ENCODE assay signal across 14 cellular contexts in the genomic region with DNA sequence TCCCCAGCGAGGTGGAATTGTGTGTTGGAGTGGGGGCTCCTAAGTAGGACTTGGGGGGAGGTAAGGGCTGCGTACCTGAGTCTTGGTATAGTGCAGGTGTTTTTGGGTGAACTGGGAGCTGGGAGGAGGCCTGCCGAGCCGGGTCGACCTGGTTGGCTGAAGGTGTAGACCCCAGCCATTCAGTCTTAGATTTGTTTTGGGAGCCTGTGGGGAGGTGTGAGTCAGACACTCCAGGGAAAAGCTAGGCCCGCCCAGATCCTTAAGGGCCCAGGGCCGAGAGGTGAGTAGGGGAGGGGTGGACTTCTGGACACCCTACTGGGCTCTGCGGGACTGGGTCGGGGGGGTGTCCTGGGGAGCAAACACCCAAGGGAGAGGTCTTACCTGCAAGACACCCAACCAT. TPM values are rescaled to one million over a fixed set of nuclear protein-coding genes. Genes with fewer than 3 reads are reported as not detected.
DNase-seq lines count a peak whose midpoint lies in the region; TF ChIP-seq lines count a peak whose summit lies in the region.
"Had no signal": no experiment of that assay in that cellular context is flagged by ENCODE, and none has a peak within 500 bp of the region (broad histone marks: within the 10 kb centered on the region; RNA-seq: fewer than 3 reads in every experiment).

No MANE protein-coding gene starts in this region.

- TF ChIP-seq CTCF in VCaP (conservative IDR thresholded peaks at IDR 0.05), result no peak
- TF ChIP-seq CTCF in parathyroid adenoma (IDR thresholded peaks at IDR 0.05), result no peak
- no peak for TF ChIP-seq CTCF in BE2C (IDR thresholded peaks at IDR 0.05; ENCODE audit: low read depth, low read length)
- TF ChIP-seq CTCF in adrenal gland (IDR thresholded peaks at IDR 0.05), result no peak

- TF ChIP-seq POLR2A in adrenal gland (IDR thresholded peaks at IDR 0.05), result no peak

- no peaks in the 10 kb centered on the region for H3K9me3 ChIP-seq in iPS-20b (ENCODE audit: insufficient read depth, low read depth, low read length)
- no peaks in the 10 kb centered on the region for H3K9me3 ChIP-seq in parathyroid adenoma (ENCODE audit: control insufficient read depth, low read length)
- no peaks in the 10 kb centered on the region for H3K9me3 ChIP-seq in BE2C
- H3K9me3 ChIP-seq in adrenal gland (replicated peaks in 1 of 3), result no peaks in the 10 kb centered on the region
- H3K9me3 ChIP-seq: sigmoid colon had no signal

- H3K4me2 ChIP-seq in parathyroid adenoma (ENCODE audit: low read length), result peak overlapping the region; percentile 91

- H3K9ac ChIP-seq in iPS-20b (ENCODE audit: low read depth, low read length), result peak overlapping the region; percentile 74; the same call in 1 of the 2 replicates
- peak overlapping the region; percentile 82 for H3K9ac ChIP-seq in parathyroid adenoma

- no peaks in the 10 kb centered on the region for H3K79me2 ChIP-seq in parathyroid adenoma

- H3K4me3 ChIP-seq in iPS-20b (ENCODE audit: low read length), result peak overlapping the region; percentile 79
- H3K4me3 ChIP-seq in parathyroid adenoma (ENCODE audit: low read depth, low read length), result peak overlapping the region; percentile 93
- H3K4me3 ChIP-seq in BE2C (ENCODE audit: low read depth, low read length), result no peak overlapping the region
- H3K4me3 ChIP-seq in adrenal gland, result no peak overlapping the region
- H3K4me3 ChIP-seq: K562 had no signal

- H2AFZ ChIP-seq in parathyroid adenoma, result peak overlapping the region; percentile 93

- DNase-seq in D341Med (ENCODE audit: low spot score) (peak; percentile 9), BE2C (no peak), NCI-H2107 treated with DMSO at 0.1 percent for 48 hours (lab: John Stamatoyannopoulos, UW; ENCODE audit: unreplicated experiment) (no peak), adrenal gland (no peak), UCSD-AML1 (lab: John Stamatoyannopoulos, UW; ENCODE audit: unreplicated experiment) (no peak)
- DNase-seq: activated CD4-positive, CD25-positive, alpha-beta regulatory T cell treated with anti-CD3 and anti-CD28 coated beads, Interleukin-2, amount 50 U/mL, for 72 hours; activated naive CD4-positive, alpha-beta T cell treated with anti-CD3 and anti-CD28 coated beads, Interleukin-2, amount 50 U/mL, for 16 hours; DMS 273 treated with DMSO at 0.1 percent for 48 hours; sigmoid colon had no signal

- H3K4me1 ChIP-seq in iPS-20b (ENCODE audit: insufficient read depth, low read length), result peaks cover 6% of the 10 kb centered on the region; the same call in 1 of the 2 replicates
- peaks cover 2% of the 10 kb centered on the region for H3K4me1 ChIP-seq in parathyroid adenoma
- no peaks in the 10 kb centered on the region for H3K4me1 ChIP-seq in BE2C
- no peaks in the 10 kb centered on the region for H3K4me1 ChIP-seq in adrenal gland (replicated peaks in 1 of 2)

- intact Hi-C loops in adrenal gland (cut with DNase I), result no loop called here

- 50 to 79% (median 65%) methylated on average over 8 to 9 of the region's 9 CpGs for WGBS in adrenal gland, 4 donors

- H3K27me3 ChIP-seq in iPS-20b (ENCODE audit: insufficient read depth, low read length) (peaks cover 33% of the 10 kb centered on the region), parathyroid adenoma (ENCODE audit: control insufficient read depth, insufficient read depth, low read length) (no peaks in the 10 kb centered on the region), BE2C (peaks cover 27% of the 10 kb centered on the region), adrenal gland (peaks cover 9% of the 10 kb centered on the region)

- no peaks in the 10 kb centered on the region for H3K36me3 ChIP-seq in iPS-20b (ENCODE audit: insufficient read depth, low read depth, low read length)
- no peaks in the 10 kb centered on the region for H3K36me3 ChIP-seq in parathyroid adenoma (ENCODE audit: control insufficient read depth, insufficient read depth, low read length)
- no peaks in the 10 kb centered on the region for H3K36me3 ChIP-seq in BE2C
- no peaks in the 10 kb centered on the region for H3K36me3 ChIP-seq in adrenal gland (replicated peaks in 1 of 2)
- H3K36me3 ChIP-seq: sigmoid colon had no signal

- H3K27ac ChIP-seq in VCaP (peak overlapping the region; percentile 81), iPS-20b (ENCODE audit: low read length) (no peak overlapping the region), parathyroid adenoma (no peak overlapping the region), adrenal gland (no peak overlapping the region)

RNA-seq across cellular contexts. Expression of a gene that starts 0.9 kb away (rescaled TPM):
- polyA plus RNA-seq in BE2C (2012; ENCODE audit: insufficient read depth, insufficient read length, low read depth), result not detected
- total RNA-seq in adrenal gland, result under 1 TPM in 4 of 8 donors, not detected in 4; 0.58 to 0.95 (median 0.77) TPM
- polyA plus RNA-seq in adrenal gland, result 1 to 10 TPM in 1 of 3 donors, under 1 TPM in 1, not detected in 1; 0.51 to 1.4 TPM
- total RNA-seq: Right ventricle myocardium inferior had no signal
- polyA plus RNA-seq: K562 had no signal

RNA-seq across cellular contexts. Expression of a gene that starts 5.4 kb away (rescaled TPM):
- 27.7 TPM for polyA plus RNA-seq in BE2C (2012; ENCODE audit: insufficient read depth, insufficient read length, low read depth)
- total RNA-seq in adrenal gland, result 100 to 1,000 TPM in 3 of 8 donors, 10 to 100 TPM in 5; 41.7 to 189 (median 81.2) TPM
- 10 to 100 TPM; 43.2 to 54.7 (median 49.3) TPM for polyA plus RNA-seq in adrenal gland

RNA-seq across cellular contexts. Expression of a gene that starts 16.6 kb away (rescaled TPM):
- not detected for polyA plus RNA-seq in BE2C (2012; ENCODE audit: insufficient read depth, insufficient read length, low read depth)
- total RNA-seq in adrenal gland, result 1 to 10 TPM in 7 of 8 donors, under 1 TPM in 1; 0.66 to 7.6 (median 4.4) TPM
- 10 to 100 TPM in 1 of 3 donors, 1 to 10 TPM in 2; 1.4 to 12.1 (median 6.6) TPM for polyA plus RNA-seq in adrenal gland

RNA-seq across cellular contexts. Expression of a gene that starts 31.4 kb away (rescaled TPM):
- 0.39 TPM for polyA plus RNA-seq in BE2C (2012; ENCODE audit: insufficient read depth, insufficient read length, low read depth)
- total RNA-seq in adrenal gland, result under 1 TPM in 4 of 8 donors, not detected in 4; 0.18 to 0.46 (median 0.29) TPM
- polyA plus RNA-seq in adrenal gland, result 1 to 10 TPM in 1 of 3 donors, under 1 TPM in 1, not detected in 1; 0.54 to 1.4 TPM

RNA-seq across cellular contexts. Expression of a gene that starts 37.1 kb away (rescaled TPM):
- 67.5 TPM for polyA plus RNA-seq in BE2C (2012; ENCODE audit: insufficient read depth, insufficient read length, low read depth)
- total RNA-seq in adrenal gland, result 100 to 1,000 TPM in 6 of 8 donors, 10 to 100 TPM in 2; 60.1 to 752 (median 192) TPM
- 100 to 1,000 TPM in 1 of 3 donors, 10 to 100 TPM in 2; 50.4 to 560 (median 63.1) TPM for polyA plus RNA-seq in adrenal gland

Comparison
In these comparisons a context has a peak if more than half of its experiments do, and no peak if none do; other contexts are left out.
1. H3K4me3 ChIP-seq: peak in iPS-20b (single experiment) and parathyroid adenoma (single experiment); none in BE2C (single experiment) and adrenal gland (0 of 4).